1 cellular context compared by ENCODE assay signal in genomic region chr5:80255752-80256479, GRCh38.
TF ChIP-seq lines count a peak whose summit lies in the region.

Gene SERINC5, minus strand, starts transcription at chr5:80256048. Its CDS starts 126 bp downstream, at chr5:80255922.

TF ChIP-seq in HepG2, 621 proteins besides CTCF, POLR2A, EP300 and RAD21 (continued from another document and continues in another):
- TF ChIP-seq CSRNP2 (CRISPR knock-in tag; conservative IDR thresholded peaks at IDR 0.05; ENCODE audit: low read depth) = no peak
- TF ChIP-seq ARNTL (CRISPR knock-in tag; IDR thresholded peaks at IDR 0.05) = peak; percentile 67
- TF ChIP-seq MATR3 (CRISPR knock-in tag; IDR thresholded peaks at IDR 0.05) = no peak
- TF ChIP-seq ZNF260 (CRISPR knock-in tag; IDR thresholded peaks at IDR 0.05; ENCODE audit: borderline replicate concordance, low read depth) = no peak
- peak; percentile 76; the same call in 1 of the 2 replicates for TF ChIP-seq ZNF703 (CRISPR knock-in tag; IDR thresholded peaks at IDR 0.05; ENCODE audit: borderline replicate concordance)
- TF ChIP-seq ZNF276 (CRISPR knock-in tag; IDR thresholded peaks at IDR 0.05; ENCODE audit: low read depth) = no peak
- peak; percentile 64 for TF ChIP-seq ASH2L (IDR thresholded peaks at IDR 0.05; ENCODE audit: insufficient read length, low read depth, low read length)
- no peak; the same call in 1 of the 2 replicates for TF ChIP-seq RERE (CRISPR knock-in tag; IDR thresholded peaks at IDR 0.05; ENCODE audit: low read depth)
- no peak for TF ChIP-seq ZNF850 (CRISPR knock-in tag; conservative IDR thresholded peaks at IDR 0.05)
- no peak for TF ChIP-seq HNRNPUL1 (IDR thresholded peaks at IDR 0.05; ENCODE audit: low read depth, low read length)
- TF ChIP-seq ZNF264 (CRISPR knock-in tag; IDR thresholded peaks at IDR 0.05) = no peak; the same call in 1 of the 2 replicates
- TF ChIP-seq BCLAF1 (IDR thresholded peaks at IDR 0.05) = no peak
- TF ChIP-seq, protein P1, sequence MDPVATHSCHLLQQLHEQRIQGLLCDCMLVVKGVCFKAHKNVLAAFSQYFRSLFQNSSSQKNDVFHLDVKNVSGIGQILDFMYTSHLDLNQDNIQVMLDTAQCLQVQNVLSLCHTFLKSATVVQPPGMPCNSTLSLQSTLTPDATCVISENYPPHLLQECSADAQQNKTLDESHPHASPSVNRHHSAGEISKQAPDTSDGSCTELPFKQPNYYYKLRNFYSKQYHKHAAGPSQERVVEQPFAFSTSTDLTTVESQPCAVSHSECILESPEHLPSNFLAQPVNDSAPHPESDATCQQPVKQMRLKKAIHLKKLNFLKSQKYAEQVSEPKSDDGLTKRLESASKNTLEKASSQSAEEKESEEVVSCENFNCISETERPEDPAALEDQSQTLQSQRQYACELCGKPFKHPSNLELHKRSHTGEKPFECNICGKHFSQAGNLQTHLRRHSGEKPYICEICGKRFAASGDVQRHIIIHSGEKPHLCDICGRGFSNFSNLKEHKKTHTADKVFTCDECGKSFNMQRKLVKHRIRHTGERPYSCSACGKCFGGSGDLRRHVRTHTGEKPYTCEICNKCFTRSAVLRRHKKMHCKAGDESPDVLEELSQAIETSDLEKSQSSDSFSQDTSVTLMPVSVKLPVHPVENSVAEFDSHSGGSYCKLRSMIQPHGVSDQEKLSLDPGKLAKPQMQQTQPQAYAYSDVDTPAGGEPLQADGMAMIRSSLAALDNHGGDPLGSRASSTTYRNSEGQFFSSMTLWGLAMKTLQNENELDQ (CRISPR knock-in tag; IDR thresholded peaks at IDR 0.05; ENCODE audit: borderline replicate concordance) = no peak
- no peak for TF ChIP-seq HOXD1 (CRISPR knock-in tag; IDR thresholded peaks at IDR 0.05)
- TF ChIP-seq KAT7 (CRISPR knock-in tag; IDR thresholded peaks at IDR 0.05; ENCODE audit: borderline replicate concordance) = peak; percentile 76; the same call in 1 of the 2 replicates
- TF ChIP-seq ZNF296 (CRISPR knock-in tag; conservative IDR thresholded peaks at IDR 0.05) = no peak
- TF ChIP-seq ELF3 (CRISPR knock-in tag; IDR thresholded peaks at IDR 0.05) = peak; percentile 93
- TF ChIP-seq ZFP37 (CRISPR knock-in tag; IDR thresholded peaks at IDR 0.05; ENCODE audit: borderline replicate concordance) = peak; percentile 67; the same call in 1 of the 2 replicates
- TF ChIP-seq, protein P2, sequence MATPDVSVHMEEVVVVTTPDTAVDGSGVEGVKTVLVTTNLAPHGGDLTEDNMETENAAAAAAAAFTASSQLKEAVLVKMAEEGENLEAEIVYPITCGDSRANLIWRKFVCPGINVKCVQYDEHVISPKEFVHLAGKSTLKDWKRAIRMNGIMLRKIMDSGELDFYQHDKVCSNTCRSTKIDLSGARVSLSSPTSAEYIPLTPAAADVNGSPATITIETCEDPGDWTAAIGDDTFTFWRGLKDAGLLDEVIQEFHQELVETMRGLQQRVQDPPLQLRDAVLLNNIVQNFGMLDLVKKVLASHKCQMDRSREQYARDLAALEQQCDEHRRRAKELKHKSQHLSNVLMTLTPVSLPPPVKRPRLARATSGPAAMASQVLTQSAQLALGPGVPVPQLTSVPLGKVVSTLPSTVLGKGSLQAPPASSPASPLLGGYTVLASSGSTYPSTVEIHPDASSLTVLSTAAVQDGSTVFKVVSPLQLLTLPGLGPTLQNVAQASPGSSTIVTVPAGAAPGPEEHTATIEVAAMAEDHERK (CRISPR knock-in tag; IDR thresholded peaks at IDR 0.05; ENCODE audit: low read depth) = no peak
- 0 out of 2 replicates have a peak, but pooled peaks have one; percentile 31 for TF ChIP-seq ZFAT (CRISPR knock-in tag; conservative IDR thresholded peaks at IDR 0.05)
- TF ChIP-seq SYNCRIP (IDR thresholded peaks at IDR 0.05; ENCODE audit: insufficient read depth, low read depth, low read length) = no peak
- TF ChIP-seq SSRP1 (CRISPR knock-in tag; IDR thresholded peaks at IDR 0.05) = no peak
- peak; percentile 7; the same call in 1 of the 2 replicates for TF ChIP-seq RXRB (CRISPR knock-in tag; IDR thresholded peaks at IDR 0.05; ENCODE audit: borderline replicate concordance)
- no peak for TF ChIP-seq ZNF790 (CRISPR knock-in tag; IDR thresholded peaks at IDR 0.05; ENCODE audit: borderline replicate concordance)
- TF ChIP-seq ZNF331 (CRISPR knock-in tag; IDR thresholded peaks at IDR 0.05) = peak; percentile 71
- no peak for TF ChIP-seq CEBPZ (IDR thresholded peaks at IDR 0.05; ENCODE audit: low read length)
- no peak for TF ChIP-seq ATF1 (CRISPR knock-in tag; IDR thresholded peaks at IDR 0.05)
- TF ChIP-seq, protein P3, sequence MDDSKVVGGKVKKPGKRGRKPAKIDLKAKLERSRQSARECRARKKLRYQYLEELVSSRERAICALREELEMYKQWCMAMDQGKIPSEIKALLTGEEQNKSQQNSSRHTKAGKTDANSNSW (CRISPR knock-in tag; IDR thresholded peaks at IDR 0.05; ENCODE audit: borderline replicate concordance) = peak; percentile 52; the same call in 1 of the 2 replicates
- no peak for TF ChIP-seq CCAR2 (optimal IDR thresholded peaks at IDR 0.05; ENCODE audit: low read depth, low read length)
- no peak for TF ChIP-seq NCOR1 (IDR thresholded peaks at IDR 0.05; ENCODE audit: borderline replicate concordance, low read length)
- no peak for TF ChIP-seq CC2D1A (CRISPR knock-in tag; IDR thresholded peaks at IDR 0.05)
- TF ChIP-seq ZNF7 (CRISPR knock-in tag; IDR thresholded peaks at IDR 0.05) = no peak
- peak; percentile 82 for TF ChIP-seq ZNF329 (CRISPR knock-in tag; IDR thresholded peaks at IDR 0.05; ENCODE audit: low read depth)
- no peak for TF ChIP-seq ZNF678 (CRISPR knock-in tag; IDR thresholded peaks at IDR 0.05)
- TF ChIP-seq HOXA3 (CRISPR knock-in tag; IDR thresholded peaks at IDR 0.05) = peak; percentile 81
- TF ChIP-seq PAX8 (CRISPR knock-in tag; IDR thresholded peaks at IDR 0.05; ENCODE audit: borderline replicate concordance) = no peak
- TF ChIP-seq, protein P4, sequence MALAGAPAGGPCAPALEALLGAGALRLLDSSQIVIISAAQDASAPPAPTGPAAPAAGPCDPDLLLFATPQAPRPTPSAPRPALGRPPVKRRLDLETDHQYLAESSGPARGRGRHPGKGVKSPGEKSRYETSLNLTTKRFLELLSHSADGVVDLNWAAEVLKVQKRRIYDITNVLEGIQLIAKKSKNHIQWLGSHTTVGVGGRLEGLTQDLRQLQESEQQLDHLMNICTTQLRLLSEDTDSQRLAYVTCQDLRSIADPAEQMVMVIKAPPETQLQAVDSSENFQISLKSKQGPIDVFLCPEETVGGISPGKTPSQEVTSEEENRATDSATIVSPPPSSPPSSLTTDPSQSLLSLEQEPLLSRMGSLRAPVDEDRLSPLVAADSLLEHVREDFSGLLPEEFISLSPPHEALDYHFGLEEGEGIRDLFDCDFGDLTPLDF (CRISPR knock-in tag; IDR thresholded peaks at IDR 0.05) = peak; percentile 36
- TF ChIP-seq RARA (CRISPR knock-in tag; IDR thresholded peaks at IDR 0.05) = peak; percentile 40; the same call in 1 of the 2 replicates
- peak; percentile 87 for TF ChIP-seq ZNF747 (CRISPR knock-in tag; IDR thresholded peaks at IDR 0.05; ENCODE audit: borderline replicate concordance)
